Comparison of ENCODE assay signal across 17 cellular contexts in genomic region chr1:16158025-16158424, GRCh38. TPM values are rescaled to one million over a fixed set of nuclear protein-coding genes. Genes with fewer than 3 reads are reported as not detected.
DNase-seq lines count a peak whose midpoint lies in the region; ATAC-seq and TF ChIP-seq lines count a peak whose summit lies in the region.
"Had no signal": no experiment of that assay in that cellular context is flagged by ENCODE, and none has a peak within 500 bp of the region (broad histone marks: within the 10 kb centered on the region; RNA-seq: fewer than 3 reads in every experiment).

No MANE protein-coding gene starts in this region.

- peak in 9 of 10 experiments; percentile 16 to 63 (median 31) for DNase-seq in CD4-positive, alpha-beta T cell
- peak; percentile 21 to 50 for DNase-seq in activated T-cell treated with anti-CD3 and anti-CD28 coated beads, Interleukin-2, amount 50 U/mL, for 72 hours
- DNase-seq in memory B cell (ENCODE audit: low spot score in 2 of 2) (no peak), lower leg skin (ENCODE audit: low spot score in 2 of 2) (no peak), NCI-H2171 (lab: John Stamatoyannopoulos, UW) (no peak)
- DNase-seq: anterior cingulate cortex; effector CD4-positive, alpha-beta T cell; heart right ventricle; left ventricle myocardium inferior; NCI-H1092; NCI-H526 treated with DMSO at 0.1 percent for 48 hours; pancreas; SIG-M5; substantia nigra had no signal

- no peak overlapping the region for H3K4me3 ChIP-seq in lower leg skin (ENCODE audit: low read depth, poor library complexity, severe bottlenecking)
- H3K4me3 ChIP-seq: heart right ventricle, left ventricle myocardium inferior, pancreas had no signal

- H3K9me3 Mint-ChIP-seq in CD4-positive, alpha-beta T cell: no peaks in the 10 kb centered on the region
- no peaks in the 10 kb centered on the region for H3K9me3 Mint-ChIP-seq in IgD-negative memory B cell
- no peaks in the 10 kb centered on the region for H3K9me3 Mint-ChIP-seq in activated T-cell treated with anti-CD3 and anti-CD28 coated beads, Interleukin-2, amount 50 U/mL, for 72 hours
- no peaks in the 10 kb centered on the region for H3K9me3 Mint-ChIP-seq in memory B cell

- WGBS in lower leg skin, 2 donors: 48 to 61% methylated on average over 5 of the region's 5 CpGs

- no peak for TF ChIP-seq CTCF in CD4-positive, alpha-beta T cell (IDR thresholded peaks at IDR 0.05)
- TF ChIP-seq CTCF in lower leg skin (IDR thresholded peaks at IDR 0.05): no peak

- peak; percentile 71 for ATAC-seq in CD4-positive, alpha-beta T cell (ENCODE audit: poor library complexity)
- peak; percentile 66 to 74 for ATAC-seq in activated T-cell treated with anti-CD3 and anti-CD28 coated beads, Interleukin-2, amount 50 U/mL, for 72 hours (replicated peaks in 1 of 2)
- ATAC-seq in memory B cell (ENCODE audit: low read depth) (peak; percentile 28), HG03469 (IDR thresholded peaks at IDR 0.05; ENCODE audit: unreplicated experiment) (no peak), GM19395 (IDR thresholded peaks at IDR 0.05; ENCODE audit: unreplicated experiment) (no peak)
- ATAC-seq: heart right ventricle, pancreas had no signal

- H3K4me1 Mint-ChIP-seq in CD4-positive, alpha-beta T cell (ENCODE audit: low read depth): peaks cover 77% of the 10 kb centered on the region
- peaks cover 0 to 22% (median 8%) of the 10 kb centered on the region in 3 donors for H3K4me1 Mint-ChIP-seq in IgD-negative memory B cell
- H3K4me1 Mint-ChIP-seq in activated T-cell treated with anti-CD3 and anti-CD28 coated beads, Interleukin-2, amount 50 U/mL, for 72 hours (ENCODE audit: low read depth): peaks cover 43% of the 10 kb centered on the region
- H3K4me1 Mint-ChIP-seq in memory B cell: peaks cover 18% of the 10 kb centered on the region

- H3K27me3 Mint-ChIP-seq in CD4-positive, alpha-beta T cell: no peaks in the 10 kb centered on the region
- peaks cover 21% of the 10 kb centered on the region for H3K27me3 Mint-ChIP-seq in IgD-negative memory B cell
- peaks cover 7% of the 10 kb centered on the region for H3K27me3 Mint-ChIP-seq in activated T-cell treated with anti-CD3 and anti-CD28 coated beads, Interleukin-2, amount 50 U/mL, for 72 hours (ENCODE audit: low read depth)
- peaks cover 3% of the 10 kb centered on the region for H3K27me3 Mint-ChIP-seq in memory B cell

- H3K27ac ChIP-seq in CD4-positive, alpha-beta T cell (ENCODE audit: low read depth, low read length): no peak overlapping the region
- H3K27ac ChIP-seq: left ventricle myocardium inferior, pancreas had no signal

- no peaks in the 10 kb centered on the region for H3K9me3 ChIP-seq in CD4-positive, alpha-beta T cell (ENCODE audit: control insufficient read depth, low read length)
- H3K9me3 ChIP-seq: heart right ventricle, left ventricle myocardium inferior, pancreas had no signal

- TF ChIP-seq POLR2A in lower leg skin (IDR thresholded peaks at IDR 0.05): no peak

- intact Hi-C loops in CD4-positive, alpha-beta T cell (cut with DNase I, micrococcal nuclease): no loop called here
- intact Hi-C loops in lower leg skin (cut with DNase I; ENCODE audit: low total_unique reads): no loop called here

- CTCF ChIA-PET in CD4-positive, alpha-beta T cell (lab: Charles Lee): no interaction called here

- POLR2A ChIA-PET in CD4-positive, alpha-beta T cell (lab: Charles Lee): interaction anchor here (1.0 kb wide), 1 partner anchor 49 kb away, joined by 3 read pairs; no protein-coding TSS in a partner anchor

- H3K36me3 Mint-ChIP-seq in CD4-positive, alpha-beta T cell (ENCODE audit: low read depth): no peaks in the 10 kb centered on the region
- no peaks in the 10 kb centered on the region for H3K36me3 Mint-ChIP-seq in IgD-negative memory B cell
- H3K36me3 Mint-ChIP-seq in activated T-cell treated with anti-CD3 and anti-CD28 coated beads, Interleukin-2, amount 50 U/mL, for 72 hours (ENCODE audit: insufficient read depth in 2 of 2): no peaks in the 10 kb centered on the region
- no peaks in the 10 kb centered on the region for H3K36me3 Mint-ChIP-seq in memory B cell

- H3K27ac Mint-ChIP-seq in CD4-positive, alpha-beta T cell: peak overlapping the region; percentile 68
- peak overlapping the region in 2 of 3 donors; percentile 6 to 78 for H3K27ac Mint-ChIP-seq in IgD-negative memory B cell
- no peak overlapping the region for H3K27ac Mint-ChIP-seq in activated T-cell treated with anti-CD3 and anti-CD28 coated beads, Interleukin-2, amount 50 U/mL, for 72 hours
- no peak overlapping the region for H3K27ac Mint-ChIP-seq in memory B cell

- peaks cover 14% of the 10 kb centered on the region for H3K27me3 ChIP-seq in CD4-positive, alpha-beta T cell (ENCODE audit: control insufficient read depth, insufficient read depth, low read length)
- H3K27me3 ChIP-seq: pancreas had no signal

- H3K4me3 Mint-ChIP-seq in CD4-positive, alpha-beta T cell: peak overlapping the region; percentile 30
- H3K4me3 Mint-ChIP-seq in IgD-negative memory B cell (no peak overlapping the region), memory B cell (no peak overlapping the region)
- H3K4me3 Mint-ChIP-seq in activated T-cell treated with anti-CD3 and anti-CD28 coated beads, Interleukin-2, amount 50 U/mL, for 72 hours: no peak overlapping the region

RNA-seq across cellular contexts. Expression of gene EPHA2, which starts 2.2 kb away (rescaled TPM):
- total RNA-seq in CD4-positive, alpha-beta T cell: under 1 TPM in 1 of 2 experiments, not detected in 1; 0.22 TPM
- not detected for polyA plus RNA-seq in IgD-negative memory B cell
- under 1 TPM in 1 of 2 donors, not detected in 1; 0.43 TPM for total RNA-seq in activated T-cell treated with anti-CD3 and anti-CD28 coated beads, Interleukin-2, amount 50 U/mL, for 72 hours
- 10 to 100 TPM; 63.6 to 83.8 (median 68.8) TPM for total RNA-seq in lower leg skin

RNA-seq across cellular contexts. Expression of gene ARHGEF19, which starts 54.4 kb away (rescaled TPM):
- total RNA-seq in CD4-positive, alpha-beta T cell: 1 to 10 TPM; 3.8 to 5.8 TPM
- polyA plus RNA-seq in IgD-negative memory B cell: 10.5 TPM
- total RNA-seq in activated T-cell treated with anti-CD3 and anti-CD28 coated beads, Interleukin-2, amount 50 U/mL, for 72 hours: 1 to 10 TPM; 7.0 to 9.9 TPM
- 10 to 100 TPM; 45.7 to 63.1 (median 48.5) TPM for total RNA-seq in lower leg skin

Comparison
In these comparisons a context has a peak if more than half of its experiments do, and no peak if none do; other contexts are left out.
1. ATAC-seq: peak in CD4-positive, alpha-beta T cell (single experiment), activated T-cell treated with anti-CD3 and anti-CD28 coated beads, Interleukin-2, amount 50 U/mL, for 72 hours (2 of 2) and memory B cell (single experiment); none in HG03469 (single experiment) and GM19395 (single experiment).
2. DNase-seq: peak in CD4-positive, alpha-beta T cell (9 of 10) and activated T-cell treated with anti-CD3 and anti-CD28 coated beads, Interleukin-2, amount 50 U/mL, for 72 hours (2 of 2); none in memory B cell (0 of 2), lower leg skin (0 of 2) and NCI-H2171 (single experiment).
3. H3K27ac Mint-ChIP-seq: peak in CD4-positive, alpha-beta T cell (single experiment) and IgD-negative memory B cell (2 of 3); none in activated T-cell treated with anti-CD3 and anti-CD28 coated beads, Interleukin-2, amount 50 U/mL, for 72 hours (single experiment) and memory B cell (single experiment).
4. RNA of gene EPHA2, which starts 2.2 kb away (total RNA-seq): 63.6 to 83.8 TPM in lower leg skin; 0.43 TPM in activated T-cell treated with anti-CD3 and anti-CD28 coated beads, Interleukin-2, amount 50 U/mL, for 72 hours and 0.22 TPM in CD4-positive, alpha-beta T cell; every median in the first group is over 10 times any median in the second.
5. RNA of gene ARHGEF19, which starts 54.4 kb away (total RNA-seq): 45.7 to 63.1 TPM in lower leg skin; 7.0 to 9.9 TPM in activated T-cell treated with anti-CD3 and anti-CD28 coated beads, Interleukin-2, amount 50 U/mL, for 72 hours and 3.8 to 5.8 TPM in CD4-positive, alpha-beta T cell; every median in the first group is over 4 times any median in the second.